Comparison of ENCODE assay signal across 12 cellular contexts in genomic region chr14:51004801-51005526, GRCh38.
DNase-seq lines count a peak whose midpoint lies in the region; ATAC-seq and TF ChIP-seq lines count a peak whose summit lies in the region.
"Had no signal": no experiment of that assay in that cellular context is flagged by ENCODE, and none has a peak within 500 bp of the region (broad histone marks: within the 10 kb centered on the region; RNA-seq: fewer than 3 reads in every experiment).

No MANE protein-coding gene starts in this region.

- intact Hi-C loops in sigmoid colon (cut with DNase I) = loop anchor here (5.0 kb wide), 2 partner anchors 43 to 92 kb away; partner anchors contain the start of gene TRIM9

- no peak overlapping the region for H3K27ac Mint-ChIP-seq in mesothelial cell of epicardium
- H3K27ac Mint-ChIP-seq: activated CD4-positive, alpha-beta T cell treated with anti-CD3 and anti-CD28 coated beads for 36 hours had no signal

- ATAC-seq in HG03354 (IDR thresholded peaks at IDR 0.05; ENCODE audit: poor library complexity, severe bottlenecking, unreplicated experiment) = no peak
- ATAC-seq: activated CD4-positive, alpha-beta T cell treated with anti-CD3 and anti-CD28 coated beads for 36 hours had no signal

- H3K4me3 ChIP-seq in fibroblast of lung (replicated peaks in 1 of 4; ENCODE audit: control extremely low read depth in 1 of 4, insufficient read depth in 1 of 4, low read depth in 3 of 4, low read length in 4 of 4) (no peak overlapping the region), sigmoid colon (no peak overlapping the region)

- H3K27ac ChIP-seq in fibroblast of lung (ENCODE audit: insufficient read depth, low read length) (no peak overlapping the region), sigmoid colon (peak overlapping the region in 3 of 4 donors; percentile 69 to 79 (median 75))
- H3K27ac ChIP-seq: 22Rv1 had no signal

- no peaks in the 10 kb centered on the region for H3K9me3 Mint-ChIP-seq in mesothelial cell of epicardium

- H3K4me1 Mint-ChIP-seq in mesothelial cell of epicardium = peaks cover 57% of the 10 kb centered on the region
- H3K4me1 Mint-ChIP-seq: activated CD4-positive, alpha-beta T cell treated with anti-CD3 and anti-CD28 coated beads for 36 hours had no signal

- DNase-seq in DMS 273 (lab: John Stamatoyannopoulos, UW; ENCODE audit: unreplicated experiment) (peak; percentile 63), DMS 273 treated with DMSO at 0.1 percent for 48 hours (lab: John Stamatoyannopoulos, UW) (no peak), NCI-H82 (lab: John Stamatoyannopoulos, UW) (peak; percentile 79), fibroblast of lung (ENCODE audit: low read depth in 2 of 2) (peak; percentile 76 to 79), sigmoid colon (no peak), mesothelial cell of epicardium (ENCODE audit: low spot score in 2 of 2, unreplicated experiment in 2 of 2) (no peak), NCI-H146 treated with DMSO at 0.1 percent for 48 hours (lab: John Stamatoyannopoulos, UW; ENCODE audit: unreplicated experiment) (no peak)
- DNase-seq: activated CD4-positive, alpha-beta T cell treated with anti-CD3 and anti-CD28 coated beads for 36 hours; effector memory CD4-positive, alpha-beta T cell; NCI-H2081 treated with DMSO at 0.1 percent for 48 hours had no signal

- H3K9me3 ChIP-seq in fibroblast of lung (ENCODE audit: control insufficient read depth, insufficient read depth, low read depth, low read length) (no peaks in the 10 kb centered on the region), sigmoid colon (no peaks in the 10 kb centered on the region)

- no peak for TF ChIP-seq EP300 in sigmoid colon (IDR thresholded peaks at IDR 0.05)

- TF ChIP-seq CTCF in fibroblast of lung (conservative IDR thresholded peaks at IDR 0.05 in 1 of 2, IDR thresholded peaks at IDR 0.05 in 1 of 2; ENCODE audit: low read depth in 1 of 2, low read length in 2 of 2) (no peak), sigmoid colon (IDR thresholded peaks at IDR 0.05) (no peak), mesothelial cell of epicardium (IDR thresholded peaks at IDR 0.05; ENCODE audit: unreplicated experiment) (no peak)

- no peak overlapping the region for H3K4me2 ChIP-seq in fibroblast of lung (ENCODE audit: extremely low read depth, insufficient read depth, low read length)

- TF ChIP-seq POLR2A in sigmoid colon (IDR thresholded peaks at IDR 0.05) = no peak

- H3K4me3 Mint-ChIP-seq in mesothelial cell of epicardium = no peak overlapping the region
- H3K4me3 Mint-ChIP-seq: activated CD4-positive, alpha-beta T cell treated with anti-CD3 and anti-CD28 coated beads for 36 hours had no signal

- H4K20me1 ChIP-seq in fibroblast of lung (ENCODE audit: control insufficient read depth, extremely low read depth, insufficient read depth, low read length) = no peaks in the 10 kb centered on the region

- no peaks in the 10 kb centered on the region for H3K79me2 ChIP-seq in fibroblast of lung (ENCODE audit: control insufficient read depth, insufficient read depth, low read length)

- H2AFZ ChIP-seq in fibroblast of lung (ENCODE audit: low read length) = no peak overlapping the region

- no peaks in the 10 kb centered on the region for H3K36me3 ChIP-seq in fibroblast of lung (ENCODE audit: control insufficient read depth, insufficient read depth, low read length)
- no peaks in the 10 kb centered on the region for H3K36me3 ChIP-seq in sigmoid colon

- H3K4me1 ChIP-seq in fibroblast of lung (ENCODE audit: control insufficient read depth, extremely low read depth, insufficient read depth, low read length) (peaks cover 9% of the 10 kb centered on the region), sigmoid colon (peaks cover 0 to 55% (median 35%) of the 10 kb centered on the region in 4 donors)

- H3K27me3 ChIP-seq in fibroblast of lung (ENCODE audit: control insufficient read depth, insufficient read depth, low read length) = no peaks in the 10 kb centered on the region
- H3K27me3 ChIP-seq in sigmoid colon = no peaks in the 10 kb centered on the region

- WGBS in sigmoid colon, 2 donors = 36 to 67% methylated on average over 6 of the region's 6 CpGs

- no peak overlapping the region for H3K9ac ChIP-seq in fibroblast of lung (ENCODE audit: insufficient read depth, low read length)

- peaks cover 3% of the 10 kb centered on the region for H3K36me3 Mint-ChIP-seq in mesothelial cell of epicardium

- peaks cover 3% of the 10 kb centered on the region for H3K27me3 Mint-ChIP-seq in mesothelial cell of epicardium (ENCODE audit: low read depth)
- H3K27me3 Mint-ChIP-seq: activated CD4-positive, alpha-beta T cell treated with anti-CD3 and anti-CD28 coated beads for 36 hours had no signal

Comparison
In these comparisons a context has a peak if more than half of its experiments do, and no peak if none do; other contexts are left out.
1. DNase-seq: peak in DMS 273 (single experiment), NCI-H82 (single experiment) and fibroblast of lung (2 of 2); none in DMS 273 treated with DMSO at 0.1 percent for 48 hours (single experiment), sigmoid colon (single experiment), mesothelial cell of epicardium (0 of 2) and NCI-H146 treated with DMSO at 0.1 percent for 48 hours (single experiment).